Comparison of ENCODE assay signal across 14 cellular contexts in the genomic region with DNA sequence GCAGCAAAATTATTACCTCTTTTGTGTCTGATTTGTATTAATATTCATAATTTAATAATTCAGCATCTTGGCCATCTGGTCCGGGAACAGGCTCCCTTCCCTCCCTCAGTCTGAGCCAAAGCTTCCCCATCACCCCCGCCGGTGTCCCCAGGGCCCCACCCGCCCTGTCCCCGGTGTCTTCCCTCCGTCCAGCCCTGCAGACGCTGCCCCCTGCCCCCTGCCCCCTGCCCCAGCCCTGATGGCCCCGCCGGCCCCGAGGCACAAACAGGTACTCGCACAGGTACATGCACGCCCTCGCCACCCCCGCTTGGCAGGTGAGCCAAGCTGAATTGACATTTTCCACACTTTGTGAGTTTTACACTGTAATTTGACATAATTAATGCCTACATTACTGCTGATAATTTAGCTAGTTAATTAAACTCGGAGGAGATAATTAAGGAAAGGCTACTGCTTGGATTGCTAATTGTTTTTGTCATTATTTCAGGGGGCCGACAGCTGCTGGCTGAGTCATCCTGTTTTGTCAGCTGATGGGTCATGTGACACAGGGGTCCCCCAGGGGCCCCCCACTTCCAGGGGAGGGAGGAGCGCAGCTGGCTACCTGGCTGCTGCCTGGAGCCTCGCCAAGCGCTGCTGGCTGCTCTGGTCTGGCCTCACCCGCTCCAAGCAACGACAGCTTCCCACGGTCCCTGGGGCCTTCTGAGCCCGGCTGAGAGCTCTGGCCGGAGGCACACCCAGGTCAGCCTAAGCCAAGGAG. TPM values are rescaled to one million over a fixed set of nuclear protein-coding genes. Genes with fewer than 3 reads are reported as not detected.
DNase-seq lines count a peak whose midpoint lies in the region; ATAC-seq, FAIRE-seq and TF ChIP-seq lines count a peak whose summit lies in the region.
"Had no signal": no experiment of that assay in that cellular context is flagged by ENCODE, and none has a peak within 500 bp of the region (broad histone marks: within the 10 kb centered on the region; RNA-seq: fewer than 3 reads in every experiment).

No MANE protein-coding gene starts in this region.

- no peak for TF ChIP-seq POLR2A in stomach (IDR thresholded peaks at IDR 0.05)

- POLR2A ChIA-PET in SK-N-SH (lab: Yijun Ruan, JAX): no interaction called here

- no peaks in the 10 kb centered on the region for H3K36me3 ChIP-seq in SK-N-SH (replicated peaks in 1 of 2; ENCODE audit: control insufficient read depth in 1 of 2, insufficient read depth in 2 of 2, low read length in 1 of 2)
- H3K36me3 ChIP-seq in astrocyte (ENCODE audit: insufficient read depth, low read length): no peaks in the 10 kb centered on the region
- H3K36me3 ChIP-seq in stomach: no peaks in the 10 kb centered on the region
- no peaks in the 10 kb centered on the region for H3K36me3 ChIP-seq in HAP-1 (replicated peaks)
- H3K36me3 ChIP-seq: cardiac muscle cell, thyroid gland had no signal

- H3K79me2 ChIP-seq in SK-N-SH (ENCODE audit: insufficient read depth) (no peaks in the 10 kb centered on the region), astrocyte (ENCODE audit: insufficient read depth, low read length) (no peaks in the 10 kb centered on the region)

- intact Hi-C loops in stomach (cut with DNase I; ENCODE audit: low total_unique reads): no loop called here

- no peaks in the 10 kb centered on the region for H3K9me2 ChIP-seq in SK-N-SH

- in situ Hi-C loops in HAP-1 (cut with MboI; ENCODE audit: low sequenced_read_pairs): no loop called here

- DNase-seq in SK-N-SH (peak; percentile 69), NCI-H2081 (lab: John Stamatoyannopoulos, UW) (peak; percentile 91 to 96), astrocyte (ENCODE audit: low read depth) (no peak), stomach (peak; percentile 35), HAP-1 (ENCODE audit: low spot score in 2 of 2) (no peak)
- DNase-seq in effector CD4-positive, alpha-beta T cell: no peak
- DNase-seq: activated naive CD4-positive, alpha-beta T cell treated with anti-CD3 and anti-CD28 coated beads, Interleukin-2, amount 10 ng/mL, durations not matched to agents 7 days and 5 days; KG1; NCI-H526 treated with DMSO at 0.1 percent for 48 hours; psoas muscle; thyroid gland had no signal

- H3K27ac ChIP-seq in SK-N-SH (ENCODE audit: low read depth in 2 of 2, low read length in 1 of 2) (no peak overlapping the region), astrocyte (ENCODE audit: low read depth, low read length) (no peak overlapping the region), stomach (no peak overlapping the region)
- H3K27ac ChIP-seq: cardiac muscle cell, psoas muscle, thyroid gland had no signal

- H2AFZ ChIP-seq in SK-N-SH (ENCODE audit: low read depth) (no peak overlapping the region), astrocyte (ENCODE audit: low read depth, low read length) (no peak overlapping the region)

- H3K4me3 Mint-ChIP-seq in astrocyte (ENCODE audit: unreplicated experiment): no peak overlapping the region
- H3K4me3 Mint-ChIP-seq: activated naive CD4-positive, alpha-beta T cell treated with anti-CD3 and anti-CD28 coated beads, Interleukin-2, amount 10 ng/mL, durations not matched to agents 7 days and 5 days had no signal

- TF ChIP-seq CTCF in SK-N-SH (IDR thresholded peaks at IDR 0.05) (no peak), astrocyte (IDR thresholded peaks at IDR 0.05; ENCODE audit: insufficient read depth, low read depth, low read length) (no peak), stomach (IDR thresholded peaks at IDR 0.05) (no peak)

- no peak overlapping the region for H3K9ac ChIP-seq in SK-N-SH
- no peak overlapping the region for H3K9ac ChIP-seq in astrocyte (ENCODE audit: low read length)

- no peaks in the 10 kb centered on the region for H3K4me1 Mint-ChIP-seq in astrocyte (ENCODE audit: low read depth, unreplicated experiment)

- H3K9me3 Mint-ChIP-seq in astrocyte (ENCODE audit: unreplicated experiment): peaks cover 3% of the 10 kb centered on the region
- H3K9me3 Mint-ChIP-seq: activated naive CD4-positive, alpha-beta T cell treated with anti-CD3 and anti-CD28 coated beads, Interleukin-2, amount 10 ng/mL, durations not matched to agents 7 days and 5 days had no signal

- peaks cover 28% of the 10 kb centered on the region for H3K27me3 Mint-ChIP-seq in astrocyte (ENCODE audit: low read depth, unreplicated experiment)

- peaks cover 74% of the 10 kb centered on the region for H3K27me3 ChIP-seq in SK-N-SH (ENCODE audit: insufficient read depth)
- H3K27me3 ChIP-seq in astrocyte (ENCODE audit: insufficient read depth, low read length): peaks cover 6% of the 10 kb centered on the region
- peaks cover 0 to 74% (median 38%) of the 10 kb centered on the region in 3 donors for H3K27me3 ChIP-seq in stomach
- H3K27me3 ChIP-seq in HAP-1 (ENCODE audit: low read depth): peaks cover 11% of the 10 kb centered on the region
- H3K27me3 ChIP-seq: cardiac muscle cell, thyroid gland had no signal

- H3K36me3 Mint-ChIP-seq in astrocyte (ENCODE audit: low read depth, unreplicated experiment): no peaks in the 10 kb centered on the region
- H3K36me3 Mint-ChIP-seq: activated naive CD4-positive, alpha-beta T cell treated with anti-CD3 and anti-CD28 coated beads, Interleukin-2, amount 10 ng/mL, durations not matched to agents 7 days and 5 days had no signal

- peaks cover 12% of the 10 kb centered on the region for H3F3A ChIP-seq in SK-N-SH (replicated peaks; ENCODE audit: insufficient read depth)

- ATAC-seq in SK-N-SH treated with all-trans-retinoic acid at 6 μM for 48 hours (no peak), HG03439 (IDR thresholded peaks at IDR 0.05; ENCODE audit: unreplicated experiment) (no peak)
- ATAC-seq: psoas muscle had no signal

- CTCF ChIA-PET in SK-N-SH (lab: Yijun Ruan, JAX): interaction anchor here (0.7 to 5.9 kb wide), 7 partner anchors 10 to 230 kb away, joined by 3 to 62 read pairs (median 8); no protein-coding TSS in a partner anchor

- H3K9me3 ChIP-seq in SK-N-SH (no peaks in the 10 kb centered on the region), astrocyte (ENCODE audit: insufficient read depth, low read depth, low read length) (no peaks in the 10 kb centered on the region), stomach (no peaks in the 10 kb centered on the region), HAP-1 (no peaks in the 10 kb centered on the region)
- H3K9me3 ChIP-seq: psoas muscle, thyroid gland had no signal

- no peak for TF ChIP-seq RAD21 in SK-N-SH (IDR thresholded peaks at IDR 0.05; ENCODE audit: low read length)

- H3K27ac Mint-ChIP-seq in astrocyte (ENCODE audit: unreplicated experiment): peak overlapping the region; percentile 53
- H3K27ac Mint-ChIP-seq: activated naive CD4-positive, alpha-beta T cell treated with anti-CD3 and anti-CD28 coated beads, Interleukin-2, amount 10 ng/mL, durations not matched to agents 7 days and 5 days had no signal

- 9% methylated on average over 24 of the region's 24 CpGs for WGBS in SK-N-SH (ENCODE audit: low lambda C conversion rate)
- 17 to 22% (median 20%) methylated on average over 23 to 24 of the region's 24 CpGs for WGBS in stomach, 5 donors

- H3K4me1 ChIP-seq in SK-N-SH (ENCODE audit: control insufficient read depth in 1 of 2, insufficient read depth in 2 of 2, low read depth in 1 of 2, low read length in 1 of 2): peaks cover 0 to 4% of the 10 kb centered on the region in 2 experiments; a peak in 1 of 4 replicates
- peaks cover 7% of the 10 kb centered on the region for H3K4me1 ChIP-seq in astrocyte (ENCODE audit: insufficient read depth, low read length)
- H3K4me1 ChIP-seq in stomach: peaks cover 0 to 6% (median 0%) of the 10 kb centered on the region in 4 donors
- no peaks in the 10 kb centered on the region for H3K4me1 ChIP-seq in HAP-1
- H3K4me1 ChIP-seq: psoas muscle, thyroid gland had no signal

- no peak for FAIRE-seq in astrocyte (lab: Jason Lieb, UNC)

- H3K4me3 ChIP-seq in SK-N-SH (ENCODE audit: low read depth in 2 of 2, low read length in 1 of 2) (no peak overlapping the region), astrocyte (ENCODE audit: insufficient read depth, low read depth, low read length) (no peak overlapping the region), stomach (no peak overlapping the region), HAP-1 (no peak overlapping the region)
- H3K4me3 ChIP-seq: cardiac muscle cell, psoas muscle, thyroid gland had no signal

- TF ChIP-seq EP300 in SK-N-SH (IDR thresholded peaks at IDR 0.05; ENCODE audit: borderline replicate concordance in 1 of 2, low read depth in 1 of 2, low read length in 1 of 2): no peak
- TF ChIP-seq EP300 in stomach (IDR thresholded peaks at IDR 0.05): no peak

- H4K20me1 ChIP-seq in SK-N-SH (ENCODE audit: insufficient read depth) (no peaks in the 10 kb centered on the region), astrocyte (ENCODE audit: insufficient read depth, low read length) (no peaks in the 10 kb centered on the region)

- no peak overlapping the region for H3K4me2 ChIP-seq in SK-N-SH
- H3K4me2 ChIP-seq in astrocyte (ENCODE audit: low read length): no peak overlapping the region

TF ChIP-seq in SK-N-SH, 30 proteins besides CTCF, POLR2A, EP300 and RAD21 (continues in another document):
- TF ChIP-seq USF1 (IDR thresholded peaks at IDR 0.05; ENCODE audit: borderline replicate concordance, low read depth) (peak; percentile 35; the same call in 1 of the 2 replicates), FOSL2 (IDR thresholded peaks at IDR 0.05; ENCODE audit: borderline replicate concordance, low read depth) (no peak)

TF ChIP-seq in SK-N-SH treated with all-trans-retinoic acid at 6 μM for 48 hours, 23 proteins besides CTCF, POLR2A, EP300 and RAD21:
- TF ChIP-seq, protein P1, sequence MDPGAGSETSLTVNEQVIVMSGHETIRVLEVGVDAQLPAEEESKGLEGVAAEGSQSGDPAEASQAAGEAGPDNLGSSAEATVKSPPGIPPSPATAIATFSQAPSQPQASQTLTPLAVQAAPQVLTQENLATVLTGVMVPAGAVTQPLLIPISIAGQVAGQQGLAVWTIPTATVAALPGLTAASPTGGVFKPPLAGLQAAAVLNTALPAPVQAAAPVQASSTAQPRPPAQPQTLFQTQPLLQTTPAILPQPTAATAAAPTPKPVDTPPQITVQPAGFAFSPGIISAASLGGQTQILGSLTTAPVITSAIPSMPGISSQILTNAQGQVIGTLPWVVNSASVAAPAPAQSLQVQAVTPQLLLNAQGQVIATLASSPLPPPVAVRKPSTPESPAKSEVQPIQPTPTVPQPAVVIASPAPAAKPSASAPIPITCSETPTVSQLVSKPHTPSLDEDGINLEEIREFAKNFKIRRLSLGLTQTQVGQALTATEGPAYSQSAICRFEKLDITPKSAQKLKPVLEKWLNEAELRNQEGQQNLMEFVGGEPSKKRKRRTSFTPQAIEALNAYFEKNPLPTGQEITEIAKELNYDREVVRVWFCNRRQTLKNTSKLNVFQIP (CRISPR knock-in tag; IDR thresholded peaks at IDR 0.05; ENCODE audit: borderline replicate concordance, low read depth): no peak
- TF ChIP-seq CSDC2 (CRISPR knock-in tag; IDR thresholded peaks at IDR 0.05) (no peak), ZFP30 (CRISPR knock-in tag; IDR thresholded peaks at IDR 0.05) (no peak)

RNA-seq across cellular contexts. Expression of gene MICALL2, which starts 36.6 kb away (rescaled TPM):
- polyA plus RNA-seq in SK-N-SH (2012; rRNA removed): 38.8 and 41.2 TPM in 2 replicates
- polyA plus RNA-seq in SK-N-SH (2012; cell fraction: cytosol; rRNA removed): 6.9 and 10.4 TPM in 2 replicates
- polyA plus RNA-seq in SK-N-SH (2012; cell fraction: nucleus; rRNA removed): 329 and 401 TPM in 2 replicates
- total RNA-seq in astrocyte: 41.5 and 43.4 TPM in 2 replicates
- 100 to 1,000 TPM in 3 of 5 donors, 10 to 100 TPM in 2; 30.7 to 263 (median 118) TPM for total RNA-seq in stomach
- polyA plus RNA-seq in stomach: 100 to 1,000 TPM in 1 of 3 donors, 10 to 100 TPM in 2; 85.9 to 110 (median 93.6) TPM

Comparison
In these comparisons a context has a peak if more than half of its experiments do, and no peak if none do; other contexts are left out.
1. DNase-seq: peak in SK-N-SH (single experiment), NCI-H2081 (2 of 2) and stomach (single experiment); none in astrocyte (single experiment), HAP-1 (0 of 2) and effector CD4-positive, alpha-beta T cell (single experiment).